Comparison of ENCODE assay signal across 8 cellular contexts in genomic region chr22:37643225-37643847, GRCh38. TPM values are rescaled to one million over a fixed set of nuclear protein-coding genes. Genes with fewer than 3 reads are reported as not detected.
DNase-seq lines count a peak whose midpoint lies in the region; ATAC-seq and TF ChIP-seq lines count a peak whose summit lies in the region.

No MANE protein-coding gene starts in this region.

- H3K9me2 ChIP-seq in neural cell (ENCODE audit: insufficient read depth, low read length), result no peaks in the 10 kb centered on the region

- H3K9me3 Mint-ChIP-seq in activated T-cell treated with anti-CD3 and anti-CD28 coated beads, Interleukin-2, amount 50 U/mL, for 24 hours, result no peaks in the 10 kb centered on the region
- no peaks in the 10 kb centered on the region for H3K9me3 Mint-ChIP-seq in stimulated activated naive CD8-positive, alpha-beta T cell treated with anti-CD3 and anti-CD28 coated beads, Interleukin-15, amount 100 ng/mL, for 72 hours

- H2AFZ ChIP-seq in neural cell (ENCODE audit: low read depth, low read length), result no peak overlapping the region

- no peak overlapping the region for H3K9ac ChIP-seq in neural cell (ENCODE audit: low read length)

- H3F3A ChIP-seq in neural cell (ENCODE audit: insufficient read depth, low read length, poor library complexity, severe bottlenecking), result no peaks in the 10 kb centered on the region

- H3K27me3 ChIP-seq in Peyer's patch (no peaks in the 10 kb centered on the region), neural cell (ENCODE audit: insufficient read depth, low read depth, low read length) (peaks cover 15% of the 10 kb centered on the region)

- H3K36me3 ChIP-seq in Peyer's patch (peaks cover 0 to 34% (median 0%) of the 10 kb centered on the region in 3 donors), neural cell (ENCODE audit: insufficient read depth, low read length) (no peaks in the 10 kb centered on the region)

- H3K4me1 Mint-ChIP-seq in activated T-cell treated with anti-CD3 and anti-CD28 coated beads, Interleukin-2, amount 50 U/mL, for 24 hours (ENCODE audit: low read depth), result peaks cover 32% of the 10 kb centered on the region
- H3K4me1 Mint-ChIP-seq in stimulated activated naive CD8-positive, alpha-beta T cell treated with anti-CD3 and anti-CD28 coated beads, Interleukin-15, amount 100 ng/mL, for 72 hours, result peaks cover 66% of the 10 kb centered on the region

- peak overlapping the region; percentile 89 for H3K27ac Mint-ChIP-seq in activated T-cell treated with anti-CD3 and anti-CD28 coated beads, Interleukin-2, amount 50 U/mL, for 24 hours
- H3K27ac Mint-ChIP-seq in stimulated activated naive CD8-positive, alpha-beta T cell treated with anti-CD3 and anti-CD28 coated beads, Interleukin-15, amount 100 ng/mL, for 72 hours, result peak overlapping the region in 1 of 2 donors; percentile 59

- peaks cover 76% of the 10 kb centered on the region for H3K36me3 Mint-ChIP-seq in activated T-cell treated with anti-CD3 and anti-CD28 coated beads, Interleukin-2, amount 50 U/mL, for 24 hours (ENCODE audit: low read depth)

- no peak for TF ChIP-seq EP300 in neural cell (conservative IDR thresholded peaks at IDR 0.05; ENCODE audit: poor library complexity, severe bottlenecking)

- no peaks in the 10 kb centered on the region for H3K79me2 ChIP-seq in neural cell (replicated peaks; ENCODE audit: insufficient read depth, low read length)

- H4K20me1 ChIP-seq in neural cell (ENCODE audit: insufficient read depth), result no peaks in the 10 kb centered on the region

- TF ChIP-seq RAD21 in neural cell (conservative IDR thresholded peaks at IDR 0.05), result peak; percentile 69

- no peak for TF ChIP-seq POLR2A in Peyer's patch (IDR thresholded peaks at IDR 0.05)

- in situ Hi-C loops in G401 (cut with HindIII; ENCODE audit: low sequenced_read_pairs), result no loop called here

- peak; percentile 88 for DNase-seq in G401 (ENCODE audit: low spot score)
- peak; percentile 89 to 95 (median 94) for DNase-seq in Peyer's patch
- peak; percentile 95 for DNase-seq in activated T-cell treated with anti-CD3 and anti-CD28 coated beads, Interleukin-2, amount 50 U/mL, for 24 hours
- peak; percentile 52 for DNase-seq in fibroblast of gingiva (ENCODE audit: low read depth)
- peak; percentile 84 to 85 for DNase-seq in stimulated activated naive CD8-positive, alpha-beta T cell treated with anti-CD3 and anti-CD28 coated beads, Interleukin-15, amount 100 ng/mL, for 72 hours

- peak; percentile 45 for ATAC-seq in HG03280 (IDR thresholded peaks at IDR 0.05; ENCODE audit: unreplicated experiment)
- ATAC-seq in stimulated activated naive CD8-positive, alpha-beta T cell treated with anti-CD3 and anti-CD28 coated beads, Interleukin-15, amount 100 ng/mL, for 72 hours, result peak; percentile 73
- no peak for ATAC-seq in GM21423 (IDR thresholded peaks at IDR 0.05; ENCODE audit: unreplicated experiment)

- peaks cover 8 to 50% (median 24%) of the 10 kb centered on the region in 4 donors for H3K4me1 ChIP-seq in Peyer's patch

- no peak overlapping the region for H3K4me2 ChIP-seq in neural cell (ENCODE audit: low read length)

- H3K4me3 ChIP-seq in Peyer's patch, result no peak overlapping the region
- H3K4me3 ChIP-seq in neural cell (ENCODE audit: low read length), result no peak overlapping the region

- no peaks in the 10 kb centered on the region for H3K27me3 Mint-ChIP-seq in activated T-cell treated with anti-CD3 and anti-CD28 coated beads, Interleukin-2, amount 50 U/mL, for 24 hours
- H3K27me3 Mint-ChIP-seq in stimulated activated naive CD8-positive, alpha-beta T cell treated with anti-CD3 and anti-CD28 coated beads, Interleukin-15, amount 100 ng/mL, for 72 hours, result no peaks in the 10 kb centered on the region

- H3K9me3 ChIP-seq in Peyer's patch, result no peaks in the 10 kb centered on the region
- H3K9me3 ChIP-seq in neural cell (ENCODE audit: low read length), result no peaks in the 10 kb centered on the region

- TF ChIP-seq CTCF in Peyer's patch (IDR thresholded peaks at IDR 0.05), result peak; percentile 93 to 97 (median 94)
- peak; percentile 85 for TF ChIP-seq CTCF in neural cell (IDR thresholded peaks at IDR 0.05; ENCODE audit: poor library complexity, severe bottlenecking)

- H3K27ac ChIP-seq in Peyer's patch, result peak overlapping the region; percentile 87 to 98 (median 94)
- no peak overlapping the region for H3K27ac ChIP-seq in neural cell (ENCODE audit: low read length)

- peak overlapping the region; percentile 45 for H3K4me3 Mint-ChIP-seq in activated T-cell treated with anti-CD3 and anti-CD28 coated beads, Interleukin-2, amount 50 U/mL, for 24 hours
- peak overlapping the region; percentile 36 to 56 for H3K4me3 Mint-ChIP-seq in stimulated activated naive CD8-positive, alpha-beta T cell treated with anti-CD3 and anti-CD28 coated beads, Interleukin-15, amount 100 ng/mL, for 72 hours

TF ChIP-seq in neural cell, 6 proteins besides CTCF, POLR2A, EP300 and RAD21:
- peak; percentile 80 for TF ChIP-seq SMC3 (conservative IDR thresholded peaks at IDR 0.05; ENCODE audit: poor library complexity)
- TF ChIP-seq, protein P1, sequence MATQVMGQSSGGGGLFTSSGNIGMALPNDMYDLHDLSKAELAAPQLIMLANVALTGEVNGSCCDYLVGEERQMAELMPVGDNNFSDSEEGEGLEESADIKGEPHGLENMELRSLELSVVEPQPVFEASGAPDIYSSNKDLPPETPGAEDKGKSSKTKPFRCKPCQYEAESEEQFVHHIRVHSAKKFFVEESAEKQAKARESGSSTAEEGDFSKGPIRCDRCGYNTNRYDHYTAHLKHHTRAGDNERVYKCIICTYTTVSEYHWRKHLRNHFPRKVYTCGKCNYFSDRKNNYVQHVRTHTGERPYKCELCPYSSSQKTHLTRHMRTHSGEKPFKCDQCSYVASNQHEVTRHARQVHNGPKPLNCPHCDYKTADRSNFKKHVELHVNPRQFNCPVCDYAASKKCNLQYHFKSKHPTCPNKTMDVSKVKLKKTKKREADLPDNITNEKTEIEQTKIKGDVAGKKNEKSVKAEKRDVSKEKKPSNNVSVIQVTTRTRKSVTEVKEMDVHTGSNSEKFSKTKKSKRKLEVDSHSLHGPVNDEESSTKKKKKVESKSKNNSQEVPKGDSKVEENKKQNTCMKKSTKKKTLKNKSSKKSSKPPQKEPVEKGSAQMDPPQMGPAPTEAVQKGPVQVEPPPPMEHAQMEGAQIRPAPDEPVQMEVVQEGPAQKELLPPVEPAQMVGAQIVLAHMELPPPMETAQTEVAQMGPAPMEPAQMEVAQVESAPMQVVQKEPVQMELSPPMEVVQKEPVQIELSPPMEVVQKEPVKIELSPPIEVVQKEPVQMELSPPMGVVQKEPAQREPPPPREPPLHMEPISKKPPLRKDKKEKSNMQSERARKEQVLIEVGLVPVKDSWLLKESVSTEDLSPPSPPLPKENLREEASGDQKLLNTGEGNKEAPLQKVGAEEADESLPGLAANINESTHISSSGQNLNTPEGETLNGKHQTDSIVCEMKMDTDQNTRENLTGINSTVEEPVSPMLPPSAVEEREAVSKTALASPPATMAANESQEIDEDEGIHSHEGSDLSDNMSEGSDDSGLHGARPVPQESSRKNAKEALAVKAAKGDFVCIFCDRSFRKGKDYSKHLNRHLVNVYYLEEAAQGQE (IDR thresholded peaks at IDR 0.05; ENCODE audit: borderline replicate concordance), result no peak

RNA-seq across cellular contexts. Expression of gene SH3BP1, which starts 3.9 kb away (rescaled TPM):
- 13.2 and 21.9 TPM in 2 replicates for total RNA-seq in G401 (2014; rRNA removed; shearing (Covaris generic))
- 100 to 1,000 TPM in 1 of 4 donors, 10 to 100 TPM in 3; 55.0 to 135 (median 71.8) TPM for total RNA-seq in Peyer's patch
- 0.63 TPM in 1 of 2 replicates, not detected in the other for polyA plus RNA-seq in neural cell
- 0.69 and 0.73 TPM in 2 replicates for polyA minus RNA-seq in neural cell

RNA-seq across cellular contexts. Expression of gene PDXP, which starts 15.2 kb away (rescaled TPM):
- 49.0 and 62.3 TPM in 2 replicates for total RNA-seq in G401 (2014; rRNA removed; shearing (Covaris generic))
- total RNA-seq in Peyer's patch, result 100 to 1,000 TPM in 3 of 4 donors, 10 to 100 TPM in 1; 19.0 to 146 (median 111) TPM
- polyA plus RNA-seq in neural cell, result 108 and 129 TPM in 2 replicates
- 91.5 and 104 TPM in 2 replicates for polyA minus RNA-seq in neural cell

RNA-seq across cellular contexts. Expression of gene LGALS1, which starts 32.1 kb away (rescaled TPM):
- 435 and 601 TPM in 2 replicates for total RNA-seq in G401 (2014; rRNA removed; shearing (Covaris generic))
- 100 to 1,000 TPM in 1 of 4 donors, 10 to 100 TPM in 3; 44.8 to 352 (median 73.5) TPM for total RNA-seq in Peyer's patch
- not detected in 2 replicates for polyA plus RNA-seq in neural cell
- 1.5 TPM in 1 of 2 replicates, not detected in the other for polyA minus RNA-seq in neural cell

RNA-seq across cellular contexts. Expression of gene GGA1, which starts 34.7 kb away (rescaled TPM):
- 42.0 and 42.5 TPM in 2 replicates for total RNA-seq in G401 (2014; rRNA removed; shearing (Covaris generic))
- total RNA-seq in Peyer's patch, result 100 to 1,000 TPM in 3 of 4 donors, 10 to 100 TPM in 1; 67.1 to 189 (median 117) TPM
- polyA plus RNA-seq in neural cell, result 57.5 and 62.2 TPM in 2 replicates
- 52.9 and 54.5 TPM in 2 replicates for polyA minus RNA-seq in neural cell

RNA-seq across cellular contexts. Expression of gene NOL12, which starts 42.8 kb away (rescaled TPM):
- 30.2 and 44.8 TPM in 2 replicates for total RNA-seq in G401 (2014; rRNA removed; shearing (Covaris generic))
- total RNA-seq in Peyer's patch, result 100 to 1,000 TPM in 1 of 4 donors, 10 to 100 TPM in 3; 37.5 to 144 (median 57.1) TPM
- polyA plus RNA-seq in neural cell, result 77.5 and 90.0 TPM in 2 replicates
- polyA minus RNA-seq in neural cell, result 19.7 and 23.5 TPM in 2 replicates
